9 cellular contexts compared by ENCODE assay signal in the genomic region with DNA sequence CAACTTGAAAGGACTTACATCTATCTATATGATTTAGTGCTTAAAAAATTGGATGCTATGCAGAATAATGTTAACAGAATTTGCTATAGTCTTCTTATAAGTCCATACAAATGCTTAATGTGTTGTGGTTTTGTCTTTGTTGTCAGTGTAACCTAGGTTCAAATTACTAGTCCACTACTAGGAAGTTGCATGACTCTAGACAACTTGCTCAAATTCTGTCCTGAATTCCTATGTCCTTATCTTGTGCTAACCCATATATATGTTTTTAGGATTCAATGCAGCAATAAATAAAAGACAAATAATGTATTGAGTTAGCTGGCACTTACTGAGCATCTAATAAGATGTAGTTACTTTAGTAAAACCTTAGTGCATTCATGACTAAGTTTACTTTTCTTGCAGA.
"Had no signal": no experiment of that assay in that cellular context is flagged by ENCODE, and none has a peak within 500 bp of the region (broad histone marks: within the 10 kb centered on the region; RNA-seq: fewer than 3 reads in every experiment).

No MANE protein-coding gene starts in this region.

- H3K9me3 ChIP-seq: HAP-1 had no signal

- DNase-seq: GM23248, GOT3, H7, HFFc6, IMR-90, KBM-7 had no signal

- H3K36me3 ChIP-seq: HAP-1 had no signal

- H3K27ac ChIP-seq: GM23248, KMS-11 had no signal

- ATAC-seq: HCT116 had no signal

- H3K4me3 ChIP-seq: GM23248, HAP-1 had no signal

- H3K4me1 ChIP-seq: HAP-1 had no signal
